In the genomic region with DNA sequence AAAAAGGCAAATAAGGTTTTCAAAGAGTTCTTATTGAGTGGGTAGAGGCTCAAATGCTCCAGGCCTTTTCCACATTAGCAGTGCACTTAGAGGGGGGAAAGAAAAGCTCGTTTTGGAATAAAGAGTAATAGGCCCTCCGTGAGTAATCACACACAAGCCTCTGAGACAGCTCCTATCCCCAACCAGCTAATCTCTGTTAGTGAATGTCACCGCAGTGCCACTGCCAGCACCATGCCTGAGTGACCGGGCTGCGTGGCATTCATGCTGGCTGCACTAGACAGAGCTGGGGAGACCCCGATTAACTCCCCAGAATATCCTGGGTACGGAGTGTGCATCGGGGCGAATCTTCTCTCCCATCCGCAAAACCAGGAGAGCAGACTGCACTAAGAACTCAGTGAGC, we compare ENCODE assay signal across 22 cellular contexts. TPM values are rescaled to one million over a fixed set of nuclear protein-coding genes. Genes with fewer than 3 reads are reported as not detected.
DNase-seq lines count a peak whose midpoint lies in the region; ATAC-seq and TF ChIP-seq lines count a peak whose summit lies in the region.
"Had no signal": no experiment of that assay in that cellular context is flagged by ENCODE, and none has a peak within 500 bp of the region (broad histone marks: within the 10 kb centered on the region; RNA-seq: fewer than 3 reads in every experiment).

No MANE protein-coding gene starts in this region.

- TF ChIP-seq CTCF in dorsolateral prefrontal cortex (IDR thresholded peaks at IDR 0.05 in 54 of 56, conservative IDR thresholded peaks at IDR 0.05 in 2 of 56; ENCODE audit: low read depth in 1 of 56, partially characterized antibody in 56 of 56) (no peak), right lobe of liver (IDR thresholded peaks at IDR 0.05) (no peak), spleen (IDR thresholded peaks at IDR 0.05 in 8 of 11, conservative IDR thresholded peaks at IDR 0.05 in 3 of 11) (no peak)

- ATAC-seq in right lobe of liver: no peak
- ATAC-seq: GM23338, PC-3 had no signal

- H3K27ac ChIP-seq in dorsolateral prefrontal cortex (peak overlapping the region in 43 of 59 donors; percentile 4 to 89 (median 64)), right lobe of liver (peak overlapping the region; percentile 90 to 95 (median 94)), spleen (peak overlapping the region; percentile 53 to 85 (median 80))
- H3K27ac ChIP-seq: SJCRH30 had no signal

- peak; percentile 13 for DNase-seq in M059J (ENCODE audit: low read depth)
- DNase-seq in dorsolateral prefrontal cortex: peak in 1 of 10 donors; percentile 8
- DNase-seq in right lobe of liver: no peak
- DNase-seq in spleen: no peak
- DNase-seq in midbrain (lab: John Stamatoyannopoulos, UW): no peak
- no peak for DNase-seq in GDM1 (lab: John Stamatoyannopoulos, UW)
- no peak for DNase-seq in effector CD8-positive, alpha-beta T cell (lab: John Stamatoyannopoulos, UW)
- DNase-seq in RKO (ENCODE audit: low spot score): no peak
- DNase-seq: C1 segment of cervical spinal cord; CD8-positive, alpha-beta memory T cell; DMS 273 treated with DMSO at 0.1 percent for 48 hours; DND-41; KBM-7; MV-4-11; NCI-H187; NCI-H2107; NCI-H2227 treated with DMSO at 0.1 percent for 48 hours; NCI-H510A treated with DMSO at 0.1 percent for 48 hours; NCI-H774; PC-3; SJCRH30 had no signal

- TF ChIP-seq POLR2A in right lobe of liver (IDR thresholded peaks at IDR 0.05) (no peak), spleen (IDR thresholded peaks at IDR 0.05) (no peak)

- H3K36me3 ChIP-seq in right lobe of liver (peaks cover 0 to 17% (median 6%) of the 10 kb centered on the region in 4 donors), spleen (peaks cover 0 to 7% (median 0%) of the 10 kb centered on the region in 6 donors)
- H3K36me3 ChIP-seq: SJCRH30 had no signal

- 93% methylated on average over 9 of the region's 10 CpGs for WGBS in right lobe of liver (ENCODE audit: insufficient coverage, low coverage, low lambda C conversion rate, missing lambda C conversion rate)
- WGBS in spleen, 5 donors: 71 to 89% (median 78%) methylated on average over 10 of the region's 10 CpGs

- intact Hi-C loops in dorsolateral prefrontal cortex (cut with DNase I): loop anchor here (5.0 to 10.0 kb wide), 2 partner anchors 35 to 158 kb away; no protein-coding TSS in a partner anchor
- intact Hi-C loops in right lobe of liver (cut with DNase I): loop anchor here in 1 of 2 donors (10.0 kb wide), 1 partner anchor 92 kb away; no protein-coding TSS in a partner anchor
- intact Hi-C loops in spleen (cut with DNase I; ENCODE audit: low total_unique reads): no loop called here

- H3K4me3 ChIP-seq in dorsolateral prefrontal cortex (peak overlapping the region in 18 of 59 donors; percentile 6 to 73 (median 64)), right lobe of liver (peak overlapping the region; percentile 58 to 73 (median 69)), spleen (peak overlapping the region in 7 of 8 donors; percentile 18 to 71 (median 43))
- H3K4me3 ChIP-seq: GM23338, SJCRH30 had no signal

- H3K27me3 ChIP-seq in dorsolateral prefrontal cortex (peaks cover 0 to 17% (median 3%) of the 10 kb centered on the region in 45 donors), right lobe of liver (no peaks in the 10 kb centered on the region), spleen (replicated peaks in 1 of 7) (peaks cover 0 to 62% (median 24%) of the 10 kb centered on the region in 7 donors)

- H3K4me1 ChIP-seq in right lobe of liver (peaks cover 0 to 9% (median 4%) of the 10 kb centered on the region in 4 donors), spleen (peaks cover 0 to 58% (median 17%) of the 10 kb centered on the region in 6 donors)
- H3K4me1 ChIP-seq: SJCRH30 had no signal

- no peaks in the 10 kb centered on the region for H3K9me3 ChIP-seq in right lobe of liver
- no peaks in the 10 kb centered on the region for H3K9me3 ChIP-seq in spleen
- H3K9me3 ChIP-seq: SJCRH30 had no signal

RNA-seq across cellular contexts. Expression of a gene that starts 2.4 kb away (rescaled TPM):
- not detected in 2 replicates for total RNA-seq in M059J (2014; rRNA removed; shearing (Covaris generic))
- total RNA-seq in dorsolateral prefrontal cortex (100 to 1,000 TPM in 22 of 120 experiments, 10 to 100 TPM in 98; 15.2 to 217 (median 52.8) TPM), right lobe of liver (100 to 1,000 TPM; 165 to 218 (median 207) TPM), spleen (100 to 1,000 TPM; 167 to 403 (median 304) TPM)
- polyA plus RNA-seq in spleen: 10 to 100 TPM in 2 of 3 donors, 1 to 10 TPM in 1; 10.0 to 39.8 (median 21.7) TPM

Comparison
In these comparisons a context has a peak if more than half of its experiments do, and no peak if none do; other contexts are left out.
1. RNA of a gene that starts 2.4 kb away (total RNA-seq): 167 to 403 TPM in spleen, 165 to 218 TPM in right lobe of liver and 15.2 to 217 TPM in dorsolateral prefrontal cortex; not detected in M059J; every median in the first group is over 10 times any median in the second.
2. Peak in every context shown above with its lines, with median percentiles within 50 percentile points of each other: H3K27ac ChIP-seq.